In the genomic region with DNA sequence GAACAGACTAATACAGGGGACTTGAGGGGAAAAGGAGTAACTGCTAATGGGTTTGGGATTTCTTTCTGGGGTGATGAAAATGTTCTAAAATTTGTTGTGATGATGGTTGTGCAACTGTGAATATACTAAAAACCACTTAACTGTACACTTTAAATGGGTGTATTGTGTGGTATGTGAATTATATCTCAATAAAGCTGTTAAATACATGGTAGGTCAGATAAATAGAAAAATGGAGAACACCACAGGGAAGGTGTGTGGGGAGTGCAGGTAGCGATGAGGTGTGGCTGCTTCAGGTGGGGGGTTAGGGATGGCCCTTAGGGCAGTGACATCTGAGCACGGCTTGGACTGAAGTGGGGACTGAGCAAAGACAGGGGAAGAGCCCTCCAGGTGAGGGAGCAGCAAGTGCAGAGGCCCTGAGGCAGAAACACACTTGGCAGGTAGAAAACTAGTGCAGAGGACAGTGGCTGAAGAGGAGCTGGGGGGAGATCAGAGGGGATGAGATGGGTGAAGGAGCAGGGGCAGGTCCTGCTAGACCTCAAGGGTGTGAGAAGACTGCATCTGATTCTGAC, we compare ENCODE assay signal across 1 cellular context.
TF ChIP-seq lines count a peak whose summit lies in the region.

No MANE protein-coding gene starts in this region.

TF ChIP-seq in GM23338, 12 proteins besides CTCF, POLR2A, EP300 and RAD21 (continued from another document):
- TF ChIP-seq, protein P1, sequence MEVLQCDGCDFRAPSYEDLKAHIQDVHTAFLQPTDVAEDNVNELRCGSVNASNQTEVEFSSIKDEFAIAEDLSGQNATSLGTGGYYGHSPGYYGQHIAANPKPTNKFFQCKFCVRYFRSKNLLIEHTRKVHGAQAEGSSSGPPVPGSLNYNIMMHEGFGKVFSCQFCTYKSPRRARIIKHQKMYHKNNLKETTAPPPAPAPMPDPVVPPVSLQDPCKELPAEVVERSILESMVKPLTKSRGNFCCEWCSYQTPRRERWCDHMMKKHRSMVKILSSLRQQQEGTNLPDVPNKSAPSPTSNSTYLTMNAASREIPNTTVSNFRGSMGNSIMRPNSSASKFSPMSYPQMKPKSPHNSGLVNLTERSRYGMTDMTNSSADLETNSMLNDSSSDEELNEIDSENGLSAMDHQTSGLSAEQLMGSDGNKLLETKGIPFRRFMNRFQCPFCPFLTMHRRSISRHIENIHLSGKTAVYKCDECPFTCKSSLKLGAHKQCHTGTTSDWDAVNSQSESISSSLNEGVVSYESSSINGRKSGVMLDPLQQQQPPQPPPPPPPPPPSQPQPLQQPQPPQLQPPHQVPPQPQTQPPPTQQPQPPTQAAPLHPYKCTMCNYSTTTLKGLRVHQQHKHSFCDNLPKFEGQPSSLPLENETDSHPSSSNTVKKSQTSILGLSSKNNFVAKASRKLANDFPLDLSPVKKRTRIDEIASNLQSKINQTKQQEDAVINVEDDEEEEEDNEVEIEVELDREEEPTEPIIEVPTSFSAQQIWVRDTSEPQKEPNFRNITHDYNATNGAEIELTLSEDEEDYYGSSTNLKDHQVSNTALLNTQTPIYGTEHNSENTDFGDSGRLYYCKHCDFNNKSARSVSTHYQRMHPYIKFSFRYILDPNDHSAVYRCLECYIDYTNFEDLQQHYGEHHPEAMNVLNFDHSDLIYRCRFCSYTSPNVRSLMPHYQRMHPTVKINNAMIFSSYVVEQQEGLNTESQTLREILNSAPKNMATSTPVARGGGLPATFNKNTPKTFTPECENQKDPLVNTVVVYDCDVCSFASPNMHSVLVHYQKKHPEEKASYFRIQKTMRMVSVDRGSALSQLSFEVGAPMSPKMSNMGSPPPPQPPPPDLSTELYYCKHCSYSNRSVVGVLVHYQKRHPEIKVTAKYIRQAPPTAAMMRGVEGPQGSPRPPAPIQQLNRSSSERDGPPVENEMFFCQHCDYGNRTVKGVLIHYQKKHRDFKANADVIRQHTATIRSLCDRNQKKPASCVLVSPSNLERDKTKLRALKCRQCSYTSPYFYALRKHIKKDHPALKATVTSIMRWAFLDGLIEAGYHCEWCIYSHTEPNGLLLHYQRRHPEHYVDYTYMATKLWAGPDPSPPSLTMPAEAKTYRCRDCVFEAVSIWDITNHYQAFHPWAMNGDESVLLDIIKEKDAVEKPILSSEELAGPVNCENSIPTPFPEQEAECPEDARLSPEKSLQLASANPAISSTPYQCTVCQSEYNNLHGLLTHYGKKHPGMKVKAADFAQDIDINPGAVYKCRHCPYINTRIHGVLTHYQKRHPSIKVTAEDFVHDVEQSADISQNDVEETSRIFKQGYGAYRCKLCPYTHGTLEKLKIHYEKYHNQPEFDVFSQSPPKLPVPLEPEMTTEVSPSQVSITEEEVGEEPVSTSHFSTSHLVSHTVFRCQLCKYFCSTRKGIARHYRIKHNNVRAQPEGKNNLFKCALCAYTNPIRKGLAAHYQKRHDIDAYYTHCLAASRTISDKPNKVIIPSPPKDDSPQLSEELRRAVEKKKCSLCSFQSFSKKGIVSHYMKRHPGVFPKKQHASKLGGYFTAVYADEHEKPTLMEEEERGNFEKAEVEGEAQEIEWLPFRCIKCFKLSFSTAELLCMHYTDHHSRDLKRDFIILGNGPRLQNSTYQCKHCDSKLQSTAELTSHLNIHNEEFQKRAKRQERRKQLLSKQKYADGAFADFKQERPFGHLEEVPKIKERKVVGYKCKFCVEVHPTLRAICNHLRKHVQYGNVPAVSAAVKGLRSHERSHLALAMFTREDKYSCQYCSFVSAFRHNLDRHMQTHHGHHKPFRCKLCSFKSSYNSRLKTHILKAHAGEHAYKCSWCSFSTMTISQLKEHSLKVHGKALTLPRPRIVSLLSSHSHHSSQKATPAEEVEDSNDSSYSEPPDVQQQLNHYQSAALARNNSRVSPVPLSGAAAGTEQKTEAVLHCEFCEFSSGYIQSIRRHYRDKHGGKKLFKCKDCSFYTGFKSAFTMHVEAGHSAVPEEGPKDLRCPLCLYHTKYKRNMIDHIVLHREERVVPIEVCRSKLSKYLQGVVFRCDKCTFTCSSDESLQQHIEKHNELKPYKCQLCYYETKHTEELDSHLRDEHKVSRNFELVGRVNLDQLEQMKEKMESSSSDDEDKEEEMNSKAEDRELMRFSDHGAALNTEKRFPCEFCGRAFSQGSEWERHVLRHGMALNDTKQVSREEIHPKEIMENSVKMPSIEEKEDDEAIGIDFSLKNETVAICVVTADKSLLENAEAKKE (CRISPR knock-in tag; IDR thresholded peaks at IDR 0.05), result no peak
- TF ChIP-seq POLR2AphosphoS5 (IDR thresholded peaks at IDR 0.05; ENCODE audit: low read depth) (no peak), NANOG (IDR thresholded peaks at IDR 0.05; ENCODE audit: borderline replicate concordance) (no peak)
